Comparison of ENCODE assay signal across 7 cellular contexts in the genomic region with DNA sequence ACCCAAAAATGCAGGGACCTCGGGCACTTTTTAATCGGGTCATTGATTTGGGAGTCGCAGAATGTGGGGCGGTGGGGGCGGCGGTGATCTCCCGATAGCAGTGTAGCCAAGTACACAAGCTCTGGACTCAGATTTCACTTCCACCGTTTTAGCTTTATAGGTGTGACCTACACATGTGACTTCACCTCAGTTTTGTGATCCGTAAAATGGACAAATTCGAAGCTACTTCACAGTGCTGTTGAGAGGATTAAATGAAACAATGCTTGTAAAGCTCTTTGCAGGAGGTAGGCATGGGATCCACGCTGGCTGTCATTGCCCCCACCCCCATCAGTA. TPM values are rescaled to one million over a fixed set of nuclear protein-coding genes. Genes with fewer than 3 reads are reported as not detected.
DNase-seq lines count a peak whose midpoint lies in the region; ATAC-seq, FAIRE-seq and TF ChIP-seq lines count a peak whose summit lies in the region.
"Had no signal": no experiment of that assay in that cellular context is flagged by ENCODE, and none has a peak within 500 bp of the region (broad histone marks: within the 10 kb centered on the region; RNA-seq: fewer than 3 reads in every experiment).

No MANE protein-coding gene starts in this region.

- no peak for FAIRE-seq in HTR-8/SVneo (lab: Jason Lieb, UNC)
- no peak for FAIRE-seq in GM12891 (lab: Jason Lieb, UNC)

- peaks cover 39% of the 10 kb centered on the region for H3K4me1 Mint-ChIP-seq in activated B cell treated with CpG ODN at 0.5 μM for 24 hours

- TF ChIP-seq CTCF in activated B cell treated with CpG ODN at 0.5 μM for 24 hours (IDR thresholded peaks at IDR 0.05) (no peak), lung (IDR thresholded peaks at IDR 0.05; ENCODE audit: control extremely low read depth, extremely low read depth) (no peak)

- ATAC-seq in activated B cell treated with CpG ODN at 0.5 μM for 24 hours (ENCODE audit: low read depth) (no peak), lung (ENCODE audit: insufficient read depth, low FRiP score) (no peak)

- no peaks in the 10 kb centered on the region for H3K27me3 ChIP-seq in lung (ENCODE audit: control insufficient read depth, insufficient read depth)

- WGBS in lung, 2 donors: 8 to 14% methylated on average over 11 of the region's 11 CpGs

- H3K27me3 Mint-ChIP-seq in activated B cell treated with CpG ODN at 0.5 μM for 24 hours: no peaks in the 10 kb centered on the region

- POLR2A ChIA-PET in activated B cell treated with CpG ODN at 0.5 μM for 24 hours (lab: Charles Lee): interaction anchor here (0.6 to 3.9 kb wide), 12 partner anchors 10 to 208 kb away, joined by 3 to 92 read pairs (median 12); a partner anchor contains a TSS

- peak; percentile 12 for DNase-seq in HTR-8/SVneo (ENCODE audit: insufficient read length, low spot score)
- DNase-seq in activated B cell treated with CpG ODN at 0.5 μM for 24 hours: no peak
- DNase-seq in lung (ENCODE audit: low spot score): no peak
- no peak for DNase-seq in foreskin melanocyte
- DNase-seq in NCI-H1092 treated with DMSO at 0.1 percent for 48 hours (lab: John Stamatoyannopoulos, UW): no peak
- DNase-seq in GM12891 (ENCODE audit: insufficient read length, low spot score): no peak

- peak overlapping the region; percentile 93 for H3K4me3 Mint-ChIP-seq in activated B cell treated with CpG ODN at 0.5 μM for 24 hours

- H3K36me3 Mint-ChIP-seq in activated B cell treated with CpG ODN at 0.5 μM for 24 hours (ENCODE audit: low read depth): peaks cover 35% of the 10 kb centered on the region

- H3K9me3 ChIP-seq in lung (ENCODE audit: control insufficient read depth in 2 of 2, insufficient read depth in 1 of 2, low read length in 1 of 2): no peaks in the 10 kb centered on the region

- H3K4me1 ChIP-seq in lung (ENCODE audit: control insufficient read depth in 2 of 2, insufficient read depth in 2 of 2, low read length in 2 of 2): peaks cover 0 to 9% of the 10 kb centered on the region in 2 donors

- intact Hi-C loops in activated B cell treated with CpG ODN at 0.5 μM for 24 hours (cut with micrococcal nuclease): no loop called here

- H3K27ac ChIP-seq in lung (ENCODE audit: low read depth in 1 of 2, low read length in 1 of 2): peak overlapping the region; percentile 90 to 99

- H3K9me3 Mint-ChIP-seq in activated B cell treated with CpG ODN at 0.5 μM for 24 hours: no peaks in the 10 kb centered on the region

- CTCF ChIA-PET in activated B cell treated with CpG ODN at 0.5 μM for 24 hours (lab: Charles Lee): interaction anchor here (1.6 to 1.7 kb wide), 3 partner anchors 9 to 47 kb away, joined by 4 to 8 read pairs (median 7); no protein-coding TSS in a partner anchor

- H3K36me3 ChIP-seq in lung (ENCODE audit: control insufficient read depth in 2 of 2, insufficient read depth in 2 of 2, low read length in 2 of 2): peaks cover 0 to 2% of the 10 kb centered on the region in 2 donors

- peak overlapping the region; percentile 94 for H3K27ac Mint-ChIP-seq in activated B cell treated with CpG ODN at 0.5 μM for 24 hours

- no peak for TF ChIP-seq POLR2A in GM12891 (IDR thresholded peaks at IDR 0.05; ENCODE audit: low read depth, low read length)

- peak overlapping the region; percentile 89 for H3K4me3 ChIP-seq in lung

TF ChIP-seq in GM12891, 5 proteins besides CTCF, POLR2A, EP300 and RAD21:
- TF ChIP-seq POU2F2 (IDR thresholded peaks at IDR 0.05; ENCODE audit: low read depth, low read length) (no peak), TAF1 (IDR thresholded peaks at IDR 0.05; ENCODE audit: low read depth, low read length) (no peak), PAX5 (IDR thresholded peaks at IDR 0.05; ENCODE audit: insufficient read depth, low read length, severe bottlenecking) (no peak), SPI1 (IDR thresholded peaks at IDR 0.05; ENCODE audit: low read depth, low read length) (no peak), POLR2AphosphoS5 (IDR thresholded peaks at IDR 0.05; ENCODE audit: low read depth, low read length) (no peak)

RNA-seq across cellular contexts. Expression of a gene that starts 0.5 kb away (rescaled TPM):
- 15.5 and 18.2 TPM in 2 replicates for total RNA-seq in activated B cell treated with CpG ODN at 0.5 μM for 24 hours
- total RNA-seq in lung: 10 to 100 TPM in 1 of 2 donors, 1 to 10 TPM in 1; 9.1 to 19.7 TPM
- polyA plus RNA-seq in lung: 10 to 100 TPM; 12.3 to 16.2 TPM
- polyA plus RNA-seq in GM12891 (2012; ENCODE audit: low read depth, missing spikeins): 15.9 TPM

RNA-seq across cellular contexts. Expression of a gene that starts 0.7 kb away (rescaled TPM):
- total RNA-seq in activated B cell treated with CpG ODN at 0.5 μM for 24 hours: 115 TPM in 2 replicates
- total RNA-seq in lung: 10 to 100 TPM; 17.9 to 75.3 TPM
- 10 to 100 TPM; 43.6 to 60.2 TPM for polyA plus RNA-seq in lung
- 48.2 TPM for polyA plus RNA-seq in GM12891 (2012; ENCODE audit: low read depth, missing spikeins)

RNA-seq across cellular contexts. Expression of a gene that starts 35.3 kb away (rescaled TPM):
- total RNA-seq in activated B cell treated with CpG ODN at 0.5 μM for 24 hours (107 and 126 TPM in 2 replicates), lung (10 to 100 TPM; 32.0 to 61.7 TPM)
- 10 to 100 TPM; 20.8 to 29.4 TPM for polyA plus RNA-seq in lung
- polyA plus RNA-seq in GM12891 (2012; ENCODE audit: low read depth, missing spikeins): 16.4 TPM

RNA-seq across cellular contexts. Expression of a gene that starts 36.5 kb away (rescaled TPM):
- total RNA-seq in activated B cell treated with CpG ODN at 0.5 μM for 24 hours (0.88 and 1.1 TPM in 2 replicates), lung (10 to 100 TPM; 14.6 to 40.6 TPM)
- 10 to 100 TPM; 10.4 to 14.6 TPM for polyA plus RNA-seq in lung
- 0.54 TPM for polyA plus RNA-seq in GM12891 (2012; ENCODE audit: low read depth, missing spikeins)
- total RNA-seq: glomerular endothelial cell had no signal

RNA-seq across cellular contexts. Expression of a gene that starts 50.4 kb away (rescaled TPM):
- 4.9 and 7.1 TPM in 2 replicates for total RNA-seq in activated B cell treated with CpG ODN at 0.5 μM for 24 hours
- under 1 TPM; 0.58 to 0.65 TPM for total RNA-seq in lung
- 1 to 10 TPM in 1 of 2 donors, under 1 TPM in 1; 0.09 to 1.8 TPM for polyA plus RNA-seq in lung
- polyA plus RNA-seq in GM12891 (2012; ENCODE audit: low read depth, missing spikeins): 0.73 TPM
- total RNA-seq: glomerular endothelial cell had no signal
